27 cellular contexts compared by ENCODE assay signal in the genomic region with DNA sequence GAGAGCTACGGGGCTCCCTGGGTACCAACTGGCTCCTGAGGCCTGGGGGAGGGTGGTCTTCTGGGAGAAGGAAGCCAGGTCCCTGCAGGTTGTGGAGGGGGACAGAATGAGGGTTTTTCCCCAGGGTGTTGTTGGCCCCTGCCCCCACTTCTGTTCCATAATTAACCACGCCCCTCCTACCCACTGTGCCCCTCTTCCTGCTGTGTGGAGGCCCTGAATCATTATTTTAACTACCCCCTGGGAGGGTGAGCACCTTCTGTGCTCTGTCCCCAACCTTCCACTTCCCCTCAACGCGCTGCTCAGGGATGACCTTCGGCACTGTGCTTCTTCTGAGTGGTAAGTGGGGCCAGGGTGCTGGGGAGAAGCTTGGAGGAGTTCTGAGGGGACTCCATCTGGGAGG. TPM values are rescaled to one million over a fixed set of nuclear protein-coding genes. Genes with fewer than 3 reads are reported as not detected.
A peak's percentile ranks its signal among the peaks of the same experiment; 100 is the strongest.
DNase-seq lines count a peak whose midpoint lies in the region; ATAC-seq, FAIRE-seq and TF ChIP-seq lines count a peak whose summit lies in the region.
"Had no signal": no experiment of that assay in that cellular context is flagged by ENCODE, and none has a peak within 500 bp of the region (broad histone marks: within the 10 kb centered on the region; RNA-seq: fewer than 3 reads in every experiment).

A gene (plus strand): TSS at position 280 of the 400 bp plus-strand sequence. CDS start 26 bp downstream, at position 306.

- no peak within 1 kb of the TSS for H3K4me3 Mint-ChIP-seq in effector memory CD8-positive, alpha-beta T cell
- H3K4me3 Mint-ChIP-seq: CD4-positive, CD25-positive, alpha-beta regulatory T cell had no signal

- no peaks in the 10 kb centered on the region for H4K20me1 ChIP-seq in BLaER1
- no peaks in the 10 kb centered on the region for H4K20me1 ChIP-seq in Karpas-422 (ENCODE audit: insufficient read depth, low read depth, low read length)
- H4K20me1 ChIP-seq in GM12878 (ENCODE audit: control insufficient read depth, insufficient read depth), result no peaks in the 10 kb centered on the region

- CTCF ChIA-PET in GM12878 (lab: Yijun Ruan, JAX), result interaction anchor here (0.8 to 1.8 kb wide), 4 partner anchors 10 to 62 kb away, joined by 3 to 12 read pairs (median 4); no protein-coding TSS in a partner anchor

- no peak for FAIRE-seq in GM12878 (lab: Jason Lieb, UNC)
- FAIRE-seq: HTR-8/SVneo had no signal

- H3K9me2 ChIP-seq in Karpas-422 (replicated peaks; ENCODE audit: insufficient read depth, low read length), result no peaks in the 10 kb centered on the region

- no peak for TF ChIP-seq POLR2A in GM12878 (IDR thresholded peaks at IDR 0.05; ENCODE audit: low read depth, low read length)
- no peak for TF ChIP-seq POLR2A in spleen (IDR thresholded peaks at IDR 0.05)

- H3K4me2 ChIP-seq in BLaER1, result peak within 1 kb of the TSS; percentile 79
- H3K4me2 ChIP-seq in Karpas-422 (ENCODE audit: low read depth, low read length, poor library complexity, severe bottlenecking), result peak within 1 kb of the TSS; percentile 7
- H3K4me2 ChIP-seq in GM12878 (ENCODE audit: control insufficient read depth, insufficient read depth), result peak within 1 kb of the TSS; percentile 13; the same call in 1 of the 2 replicates

- BruUV-seq in GM12878 (replicated peaks; lab: Mats Ljungman, UMichigan), result no TSS peak

- H3K9me3 Mint-ChIP-seq in effector memory CD8-positive, alpha-beta T cell, result no peaks in the 10 kb centered on the region
- H3K9me3 Mint-ChIP-seq: CD4-positive, CD25-positive, alpha-beta regulatory T cell had no signal

- no peaks in the 10 kb centered on the region for H3K27me3 ChIP-seq in BLaER1
- H3K27me3 ChIP-seq in Karpas-422 (ENCODE audit: low read length), result no peaks in the 10 kb centered on the region
- H3K27me3 ChIP-seq in GM12878 (replicated peaks in 1 of 2; ENCODE audit: control insufficient read depth in 2 of 2, insufficient read depth in 2 of 2, low read length in 1 of 2), result no peaks in the 10 kb centered on the region
- peaks cover 0 to 41% (median 0%) of the 10 kb centered on the region in 7 donors for H3K27me3 ChIP-seq in spleen (replicated peaks in 1 of 7)
- no peaks in the 10 kb centered on the region for H3K27me3 ChIP-seq in psoas muscle (ENCODE audit: insufficient read depth in 3 of 3, low read length in 2 of 3)

- in situ Hi-C loops in GM12878 (cut with MboI), result no loop called here

- intact Hi-C loops in GM12878 (cut with micrococcal nuclease; ENCODE audit: unreplicated experiment) (no loop called here), spleen (cut with DNase I; ENCODE audit: low total_unique reads) (no loop called here), psoas muscle (cut with DNase I) (loop anchor here in 1 of 2 donors (10.0 kb wide), 1 partner anchor 148 kb away; no protein-coding TSS in a partner anchor)

- ATAC-seq in GM12878 (peak; percentile 82), HG03457 (IDR thresholded peaks at IDR 0.05; ENCODE audit: unreplicated experiment) (no peak), psoas muscle (no peak), HG03520 (IDR thresholded peaks at IDR 0.05; ENCODE audit: unreplicated experiment) (no peak)
- ATAC-seq in effector memory CD8-positive, alpha-beta T cell (replicated peaks), result no peak
- ATAC-seq: HCT116 had no signal

- H3K4me1 ChIP-seq in BLaER1 (peaks cover 38% of the 10 kb centered on the region), Karpas-422 (ENCODE audit: low read length) (peaks cover 7% of the 10 kb centered on the region), GM12878 (ENCODE audit: control insufficient read depth, insufficient read depth, low read length) (peaks cover 4% of the 10 kb centered on the region), spleen (peaks cover 0 to 8% (median 2%) of the 10 kb centered on the region in 6 donors), psoas muscle (no peaks in the 10 kb centered on the region)
- H3K4me1 ChIP-seq: BE2C, SJSA1 had no signal

- SMC1A ChIA-PET in GM12878 (lab: Charles Lee; ENCODE audit: uncharacterized antibody, unreplicated experiment), result interaction anchor here (0.8 to 3.0 kb wide), 2 partner anchors 27 to 38 kb away, joined by 3 to 8 read pairs; no protein-coding TSS in a partner anchor

- H3K79me2 ChIP-seq in Karpas-422 (ENCODE audit: low read length) (no peaks in the 10 kb centered on the region), GM12878 (ENCODE audit: control insufficient read depth, insufficient read depth, low read length) (no peaks in the 10 kb centered on the region)

- H2AFZ ChIP-seq in Karpas-422 (ENCODE audit: low read length), result no peak within 1 kb of the TSS
- H2AFZ ChIP-seq in GM12878 (ENCODE audit: control insufficient read depth, low read depth, low read length), result no peak within 1 kb of the TSS

- DNase-seq in Karpas-422 (peak; percentile 44), GM12878 (ENCODE audit: low read depth, low spot score) (no peak), spleen (no peak), psoas muscle (no peak)
- DNase-seq in effector memory CD8-positive, alpha-beta T cell, result no peak
- DNase-seq: 8988T; ACHN; BE2C; CD4-positive, CD25-positive, alpha-beta regulatory T cell; DMS153; GOT3; KBM-7; NCI-H1092; NCI-H1417 treated with DMSO at 0.1 percent for 48 hours; NCI-H187; NCI-H2107; NCI-H524; NCI-H748 treated with DMSO at 0.1 percent for 48 hours; Right ventricle myocardium superior; RPMI8226 had no signal

- POLR2A ChIA-PET in GM12878 (lab: Charles Lee), result interaction anchor here (0.6 to 1.4 kb wide), 4 partner anchors 27 to 127 kb away, joined by 3 to 4 read pairs (median 4); a partner anchor contains a TSS

- TF ChIP-seq CTCF in GM12878 (IDR thresholded peaks at IDR 0.05 in 2 of 3, conservative IDR thresholded peaks at IDR 0.05 in 1 of 3; ENCODE audit: control insufficient read depth in 2 of 3, extremely low read depth in 1 of 3, insufficient read depth in 1 of 3, low read depth in 3 of 3, low read length in 3 of 3) (no peak), spleen (IDR thresholded peaks at IDR 0.05 in 8 of 11, conservative IDR thresholded peaks at IDR 0.05 in 3 of 11) (no peak), psoas muscle (IDR thresholded peaks at IDR 0.05) (no peak)

- TF ChIP-seq RAD21 in GM12878 (IDR thresholded peaks at IDR 0.05; ENCODE audit: insufficient read depth, low read depth, low read length), result no peak

- H3K27ac Mint-ChIP-seq in effector memory CD8-positive, alpha-beta T cell, result peak within 1 kb of the TSS in 1 of 2 donors; percentile 44

- H3K27me3 Mint-ChIP-seq in effector memory CD8-positive, alpha-beta T cell, result peaks cover 0 to 18% of the 10 kb centered on the region in 2 donors

- H3K36me3 ChIP-seq in BLaER1 (no peaks in the 10 kb centered on the region), Karpas-422 (ENCODE audit: insufficient read depth, low read length) (no peaks in the 10 kb centered on the region), GM12878 (ENCODE audit: control insufficient read depth in 2 of 2, insufficient read depth in 2 of 2, low read length in 1 of 2) (no peaks in the 10 kb centered on the region), spleen (no peaks in the 10 kb centered on the region), psoas muscle (ENCODE audit: insufficient read depth in 1 of 2, low read depth in 1 of 2) (no peaks in the 10 kb centered on the region)
- H3K36me3 ChIP-seq: BE2C, SJSA1 had no signal

- RAD21 ChIA-PET in GM12878 (lab: Charles Lee; ENCODE audit: unreplicated experiment), result interaction anchor here (0.6 to 0.9 kb wide), 2 partner anchors 396 to 697 kb away, joined by 3 read pairs; no protein-coding TSS in a partner anchor

- no peaks in the 10 kb centered on the region for H3K9me3 ChIP-seq in BLaER1
- no peaks in the 10 kb centered on the region for H3K9me3 ChIP-seq in Karpas-422 (ENCODE audit: low read length)
- H3K9me3 ChIP-seq in GM12878 (replicated peaks; ENCODE audit: control insufficient read depth, insufficient read depth, low read length), result no peaks in the 10 kb centered on the region
- no peaks in the 10 kb centered on the region for H3K9me3 ChIP-seq in spleen
- no peaks in the 10 kb centered on the region for H3K9me3 ChIP-seq in psoas muscle
- H3K9me3 ChIP-seq: BE2C, SJSA1 had no signal

- 2% methylated on average over 4 of the region's 5 CpGs for WGBS in GM12878 (ENCODE audit: insufficient coverage, insufficient replicate concordance, low lambda C conversion rate, missing lambda C conversion rate)
- 45 to 77% (median 48%) methylated on average over 5 of the region's 5 CpGs for WGBS in spleen, 5 donors
- WGBS in psoas muscle, 3 donors, result 58 to 69% (median 62%) methylated on average over 5 of the region's 5 CpGs

- peaks cover 4% of the 10 kb centered on the region for H3K36me3 Mint-ChIP-seq in effector memory CD8-positive, alpha-beta T cell (ENCODE audit: insufficient read depth)
- H3K36me3 Mint-ChIP-seq: CD4-positive, CD25-positive, alpha-beta regulatory T cell had no signal

- H3K4me3 ChIP-seq in BLaER1, result no peak within 1 kb of the TSS
- no peak within 1 kb of the TSS for H3K4me3 ChIP-seq in Karpas-422 (ENCODE audit: low read length)
- no peak within 1 kb of the TSS for H3K4me3 ChIP-seq in GM12878
- H3K4me3 ChIP-seq in spleen, result peak within 1 kb of the TSS in 2 of 8 donors; percentile 19 to 51
- H3K4me3 ChIP-seq in psoas muscle, result no peak within 1 kb of the TSS
- H3K4me3 ChIP-seq: SJSA1 had no signal

- H3K27ac ChIP-seq in BLaER1 (peak within 1 kb of the TSS; percentile 41), Karpas-422 (ENCODE audit: low read length) (no peak within 1 kb of the TSS), GM12878 (ENCODE audit: control insufficient read depth, insufficient read depth) (no peak within 1 kb of the TSS), spleen (peak within 1 kb of the TSS in 2 of 8 donors; percentile 4 to 60), psoas muscle (no peak within 1 kb of the TSS)
- H3K27ac ChIP-seq: SJSA1 had no signal

- H3K9ac ChIP-seq in BLaER1, result peak within 1 kb of the TSS; percentile 27; the same call in 1 of the 2 replicates
- H3K9ac ChIP-seq in Karpas-422 (ENCODE audit: low read length), result no peak within 1 kb of the TSS
- H3K9ac ChIP-seq in GM12878 (ENCODE audit: control insufficient read depth, insufficient read depth, low read length), result no peak within 1 kb of the TSS

- no peak for TF ChIP-seq EP300 in GM12878 (IDR thresholded peaks at IDR 0.05; ENCODE audit: borderline replicate concordance in 1 of 2, control insufficient read depth in 1 of 2, low read depth in 2 of 2, low read length in 2 of 2)

- H3K4me1 Mint-ChIP-seq in effector memory CD8-positive, alpha-beta T cell (ENCODE audit: low read depth in 2 of 2), result peaks cover 0 to 6% of the 10 kb centered on the region in 2 donors
- H3K4me1 Mint-ChIP-seq: CD4-positive, CD25-positive, alpha-beta regulatory T cell had no signal

RNA-seq across cellular contexts. Expression of the gene that starts here (rescaled TPM):
- total RNA-seq in Karpas-422 (2014; rRNA removed; shearing (Covaris generic); ENCODE audit: low replicate concordance), result not detected in 2 replicates
- total RNA-seq in GM12878 (2013; cell fraction: nucleolus; rRNA removed), result 2.4 and 2.7 TPM in 2 replicates
- total RNA-seq in GM12878 (2014; rRNA removed), result 2.4 and 2.7 TPM in 2 replicates
- total RNA-seq in GM12878 (2014; rRNA removed; fragmentation: Illumina TruSeq; extraction: Trizol), result 1.5 TPM in 2 replicates
- total RNA-seq in GM12878 (2021), result 4.0 and 4.8 TPM in 2 replicates
- not detected for polyA plus RNA-seq in GM12878 (2011; ENCODE audit: low read depth)
- 2.1 and 3.6 TPM in 2 replicates for polyA plus RNA-seq in GM12878 (2011; rRNA removed)
- 2.5 and 2.7 TPM in 2 replicates for polyA plus RNA-seq in GM12878 (2011; cell fraction: cytosol; rRNA removed)
- polyA plus RNA-seq in GM12878 (2011; cell fraction: nucleus; rRNA removed), result 12.8 and 18.9 TPM in 2 replicates
- polyA plus RNA-seq in GM12878 (2012), result 0.05 and 0.10 TPM in 2 replicates
- polyA plus RNA-seq in GM12878 (2014; fragmentation: Illumina TruSeq; extraction: Trizol), result 0.96 and 1.3 TPM in 2 replicates
- under 1 TPM; 0.29 to 0.31 TPM for polyA plus RNA-seq in GM12878 (2014; fragmentation: Nextera tagmentation; extraction: Ambion mirVana)
- polyA plus RNA-seq in GM12878 (2014; rRNA removed), result 3.1 and 3.3 TPM in 2 replicates
- polyA plus RNA-seq in GM12878 (2016; fragmentation: Nextera tagmentation; extraction: Ambion mirVana), result under 1 TPM; 0.81 to 0.92 TPM
- polyA minus RNA-seq in GM12878 (2011; rRNA and poly(A)+ RNA removed), result 3.4 and 5.2 TPM in 2 replicates
- 0.80 and 1.0 TPM in 2 replicates for polyA minus RNA-seq in GM12878 (2011; cell fraction: cytosol; rRNA and poly(A)+ RNA removed)
- polyA minus RNA-seq in GM12878 (2011; cell fraction: nucleus; rRNA and poly(A)+ RNA removed), result 6.0 and 6.7 TPM in 2 replicates
- total RNA-seq in spleen, result 10 to 100 TPM in 6 of 7 donors, 1 to 10 TPM in 1; 6.7 to 25.8 (median 19.3) TPM
- polyA plus RNA-seq in spleen, result 1 to 10 TPM; 1.2 to 3.5 (median 2.3) TPM
- total RNA-seq in psoas muscle, result under 1 TPM in 2 of 4 donors, not detected in 2; 0.07 to 0.42 TPM
- polyA plus RNA-seq in psoas muscle, result under 1 TPM in 2 of 3 donors, not detected in 1; 0.01 to 0.05 TPM
- total RNA-seq: CD4-positive, CD25-positive, alpha-beta regulatory T cell; G401; Right ventricle myocardium superior; SJSA1 had no signal
- polyA plus RNA-seq: CD4-positive, CD25-positive, alpha-beta regulatory T cell had no signal

Comparison
In these comparisons a context has a peak if more than half of its experiments do, and no peak if none do; other contexts are left out.
1. Peak in DNase-seq and H3K4me2 ChIP-seq in Karpas-422; RNA of the gene not detected or under 1 TPM.
2. H3K4me2 ChIP-seq: peak in every context shown above with its lines; median percentile 79 in BLaER1; 13 in GM12878; 7 in Karpas-422.